1 cellular context compared by ENCODE assay signal in the genomic region with DNA sequence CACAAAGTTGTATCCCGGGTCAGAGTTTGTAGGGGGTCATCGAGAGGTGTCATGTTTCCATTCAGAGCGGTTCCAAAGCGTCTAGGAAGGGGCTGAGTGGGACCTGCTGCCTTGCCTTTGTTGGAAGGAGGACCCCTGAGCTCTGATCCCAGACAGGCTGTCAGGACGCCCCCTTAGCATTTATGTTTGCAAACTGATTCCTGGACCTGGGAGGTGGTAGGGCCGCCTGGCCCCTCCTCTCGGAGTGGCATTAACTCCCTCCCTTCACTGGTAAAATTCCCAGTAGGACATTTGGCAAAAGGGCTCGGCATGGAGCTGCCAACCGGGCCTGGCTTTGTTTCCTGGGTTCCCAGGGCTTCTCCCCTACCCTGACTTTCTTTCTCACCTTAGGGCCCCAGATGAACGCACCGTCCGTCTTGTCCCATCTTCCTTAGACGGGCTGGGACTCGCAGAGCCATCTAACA.
TF ChIP-seq lines count a peak whose summit lies in the region.

No MANE protein-coding gene starts in this region.

TF ChIP-seq in HepG2, 621 proteins besides CTCF, POLR2A, EP300 and RAD21 (continued from another document and continues in another):
- TF ChIP-seq, protein P1, sequence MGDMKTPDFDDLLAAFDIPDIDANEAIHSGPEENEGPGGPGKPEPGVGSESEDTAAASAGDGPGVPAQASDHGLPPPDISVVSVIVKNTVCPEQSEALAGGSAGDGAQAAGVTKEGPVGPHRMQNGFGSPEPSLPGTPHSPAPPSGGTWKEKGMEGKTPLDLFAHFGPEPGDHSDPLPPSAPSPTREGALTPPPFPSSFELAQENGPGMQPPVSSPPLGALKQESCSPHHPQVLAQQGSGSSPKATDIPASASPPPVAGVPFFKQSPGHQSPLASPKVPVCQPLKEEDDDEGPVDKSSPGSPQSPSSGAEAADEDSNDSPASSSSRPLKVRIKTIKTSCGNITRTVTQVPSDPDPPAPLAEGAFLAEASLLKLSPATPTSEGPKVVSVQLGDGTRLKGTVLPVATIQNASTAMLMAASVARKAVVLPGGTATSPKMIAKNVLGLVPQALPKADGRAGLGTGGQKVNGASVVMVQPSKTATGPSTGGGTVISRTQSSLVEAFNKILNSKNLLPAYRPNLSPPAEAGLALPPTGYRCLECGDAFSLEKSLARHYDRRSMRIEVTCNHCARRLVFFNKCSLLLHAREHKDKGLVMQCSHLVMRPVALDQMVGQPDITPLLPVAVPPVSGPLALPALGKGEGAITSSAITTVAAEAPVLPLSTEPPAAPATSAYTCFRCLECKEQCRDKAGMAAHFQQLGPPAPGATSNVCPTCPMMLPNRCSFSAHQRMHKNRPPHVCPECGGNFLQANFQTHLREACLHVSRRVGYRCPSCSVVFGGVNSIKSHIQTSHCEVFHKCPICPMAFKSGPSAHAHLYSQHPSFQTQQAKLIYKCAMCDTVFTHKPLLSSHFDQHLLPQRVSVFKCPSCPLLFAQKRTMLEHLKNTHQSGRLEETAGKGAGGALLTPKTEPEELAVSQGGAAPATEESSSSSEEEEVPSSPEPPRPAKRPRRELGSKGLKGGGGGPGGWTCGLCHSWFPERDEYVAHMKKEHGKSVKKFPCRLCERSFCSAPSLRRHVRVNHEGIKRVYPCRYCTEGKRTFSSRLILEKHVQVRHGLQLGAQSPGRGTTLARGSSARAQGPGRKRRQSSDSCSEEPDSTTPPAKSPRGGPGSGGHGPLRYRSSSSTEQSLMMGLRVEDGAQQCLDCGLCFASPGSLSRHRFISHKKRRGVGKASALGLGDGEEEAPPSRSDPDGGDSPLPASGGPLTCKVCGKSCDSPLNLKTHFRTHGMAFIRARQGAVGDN (CRISPR knock-in tag; IDR thresholded peaks at IDR 0.05): peak; percentile 14; the same call in 1 of the 2 replicates
- TF ChIP-seq ZNF772 (CRISPR knock-in tag; IDR thresholded peaks at IDR 0.05): peak; percentile 17; the same call in 1 of the 2 replicates
- TF ChIP-seq ZBTB7B (CRISPR knock-in tag; IDR thresholded peaks at IDR 0.05): no peak
- TF ChIP-seq, protein P2, sequence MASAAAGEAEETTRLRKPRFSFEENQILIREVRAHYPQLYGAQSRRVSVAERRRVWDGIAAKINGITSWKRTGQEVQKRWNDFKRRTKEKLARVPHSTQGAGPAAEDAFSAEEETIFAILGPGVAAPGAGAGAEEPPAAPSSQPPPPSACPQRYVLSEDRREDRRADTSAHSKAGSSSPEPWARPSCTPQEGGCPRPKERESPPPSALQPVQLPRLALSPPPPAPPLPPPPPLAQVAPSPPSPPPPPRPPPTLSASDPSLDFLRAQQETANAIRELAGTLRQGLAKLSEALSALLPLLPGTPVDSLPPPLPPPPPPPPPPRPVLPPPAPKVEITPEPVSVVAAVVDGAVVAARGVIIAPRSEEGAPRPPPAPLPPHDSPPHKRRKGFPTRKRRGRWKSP (CRISPR knock-in tag; IDR thresholded peaks at IDR 0.05): no peak
- no peak for TF ChIP-seq ZNF460 (CRISPR knock-in tag; IDR thresholded peaks at IDR 0.05; ENCODE audit: borderline replicate concordance)
- no peak for TF ChIP-seq BATF2 (CRISPR knock-in tag; IDR thresholded peaks at IDR 0.05)
- TF ChIP-seq, protein P3, sequence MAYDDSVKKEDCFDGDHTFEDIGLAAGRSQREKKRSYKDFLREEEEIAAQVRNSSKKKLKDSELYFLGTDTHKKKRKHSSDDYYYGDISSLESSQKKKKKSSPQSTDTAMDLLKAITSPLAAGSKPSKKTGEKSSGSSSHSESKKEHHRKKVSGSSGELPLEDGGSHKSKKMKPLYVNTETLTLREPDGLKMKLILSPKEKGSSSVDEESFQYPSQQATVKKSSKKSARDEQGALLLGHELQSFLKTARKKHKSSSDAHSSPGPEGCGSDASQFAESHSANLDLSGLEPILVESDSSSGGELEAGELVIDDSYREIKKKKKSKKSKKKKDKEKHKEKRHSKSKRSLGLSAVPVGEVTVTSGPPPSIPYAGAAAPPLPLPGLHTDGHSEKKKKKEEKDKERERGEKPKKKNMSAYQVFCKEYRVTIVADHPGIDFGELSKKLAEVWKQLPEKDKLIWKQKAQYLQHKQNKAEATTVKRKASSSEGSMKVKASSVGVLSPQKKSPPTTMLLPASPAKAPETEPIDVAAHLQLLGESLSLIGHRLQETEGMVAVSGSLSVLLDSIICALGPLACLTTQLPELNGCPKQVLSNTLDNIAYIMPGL (CRISPR knock-in tag; IDR thresholded peaks at IDR 0.05; ENCODE audit: borderline replicate concordance in 1 of 2, low read depth in 1 of 2): peak in 1 of 2 experiments; percentile 15; a peak in 1 of 4 replicates
- no peak for TF ChIP-seq MIXL1 (CRISPR knock-in tag; IDR thresholded peaks at IDR 0.05)
- TF ChIP-seq NFYB (CRISPR knock-in tag; IDR thresholded peaks at IDR 0.05): no peak
- TF ChIP-seq ETS1 (CRISPR knock-in tag; IDR thresholded peaks at IDR 0.05): no peak
- no peak for TF ChIP-seq ONECUT2 (CRISPR knock-in tag; IDR thresholded peaks at IDR 0.05)
- 0 out of 2 replicates have a peak, but pooled peaks have one; percentile 8 for TF ChIP-seq ZNF318 (CRISPR knock-in tag; IDR thresholded peaks at IDR 0.05)
- no peak for TF ChIP-seq AFF4 (CRISPR knock-in tag; IDR thresholded peaks at IDR 0.05)
- TF ChIP-seq HIVEP1 (CRISPR knock-in tag; IDR thresholded peaks at IDR 0.05): no peak
- TF ChIP-seq ZMYM4 (CRISPR knock-in tag; IDR thresholded peaks at IDR 0.05): no peak
- TF ChIP-seq HDAC1 (CRISPR knock-in tag; IDR thresholded peaks at IDR 0.05): 0 out of 2 replicates have a peak, but pooled peaks have one; percentile 11
- TF ChIP-seq, protein P4, sequence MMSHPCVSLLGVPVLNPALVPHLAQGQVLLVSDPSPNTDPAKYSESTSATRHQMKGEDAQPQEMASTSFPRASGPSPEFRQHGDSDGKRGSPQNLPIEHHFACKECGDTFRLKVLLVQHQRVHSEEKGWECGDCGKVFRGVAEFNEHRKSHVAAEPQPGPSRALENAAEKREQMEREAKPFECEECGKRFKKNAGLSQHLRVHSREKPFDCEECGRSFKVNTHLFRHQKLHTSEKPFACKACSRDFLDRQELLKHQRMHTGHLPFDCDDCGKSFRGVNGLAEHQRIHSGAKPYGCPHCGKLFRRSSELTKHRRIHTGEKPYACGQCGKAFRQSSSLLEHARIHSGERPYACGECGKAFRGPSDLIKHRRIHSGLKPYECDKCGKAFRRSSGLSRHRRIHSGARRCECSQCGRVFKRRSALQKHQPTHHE (CRISPR knock-in tag; IDR thresholded peaks at IDR 0.05; ENCODE audit: borderline replicate concordance): no peak
- no peak for TF ChIP-seq SYNCRIP (IDR thresholded peaks at IDR 0.05; ENCODE audit: insufficient read depth, low read depth, low read length)
- TF ChIP-seq ELF1 (CRISPR knock-in tag; IDR thresholded peaks at IDR 0.05): no peak
- 0 out of 2 replicates have a peak, but pooled peaks have one; percentile 10 for TF ChIP-seq PAXIP1 (CRISPR knock-in tag; conservative IDR thresholded peaks at IDR 0.05)
